ENCODE assay signal across 16 cellular contexts in the genomic region with DNA sequence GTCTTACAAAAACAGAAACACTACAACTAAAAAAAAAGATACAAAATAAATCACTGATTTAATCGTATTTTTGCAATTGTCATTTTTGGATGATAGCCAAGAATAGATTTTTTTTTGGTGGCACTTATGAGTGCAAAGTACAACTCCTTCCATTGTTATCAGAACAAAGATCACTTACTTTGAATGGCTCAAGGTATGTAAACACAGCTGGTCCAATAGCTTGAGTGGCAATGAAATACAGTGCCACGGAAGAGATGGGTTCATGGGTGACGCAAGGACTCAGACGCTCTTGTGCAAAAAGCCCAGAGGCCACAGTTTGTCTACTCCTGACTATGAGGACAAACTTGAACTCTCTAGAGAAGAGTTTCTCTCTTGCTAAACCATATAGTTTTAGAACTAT.
DNase-seq lines count a peak whose midpoint lies in the region; ATAC-seq, FAIRE-seq and TF ChIP-seq lines count a peak whose summit lies in the region.
"Had no signal": no experiment of that assay in that cellular context is flagged by ENCODE, and none has a peak within 500 bp of the region (broad histone marks: within the 10 kb centered on the region; RNA-seq: fewer than 3 reads in every experiment).

No MANE protein-coding gene starts in this region.

- H4K20me1 ChIP-seq in HepG2 (ENCODE audit: insufficient read depth, low read length) = no peaks in the 10 kb centered on the region

- TF ChIP-seq EP300 in HepG2 (IDR thresholded peaks at IDR 0.05; ENCODE audit: low read depth in 2 of 2, low read length in 2 of 2) (peak in 1 of 2 experiments; percentile 30; a peak in 1 of 4 replicates), HepG2 (CRISPR knock-in tag; IDR thresholded peaks at IDR 0.05; ENCODE audit: borderline replicate concordance) (no peak)

- in situ Hi-C loops in HepG2 (cut with HindIII; ENCODE audit: extremely low pct_ligation_motif_present, low pct_unique_long_range_greater_than_20kb) = no loop called here

- POLR2A ChIA-PET in HepG2 (lab: Yijun Ruan, JAX) = no interaction called here

- no peak for FAIRE-seq in HepG2 (lab: Jason Lieb, UNC)
- FAIRE-seq: endometrium had no signal

- no peak for TF ChIP-seq CTCF in HepG2 (CRISPR knock-in tag; IDR thresholded peaks at IDR 0.05)
- TF ChIP-seq CTCF in left ventricle myocardium inferior (IDR thresholded peaks at IDR 0.05; ENCODE audit: borderline replicate concordance) = no peak

- CTCF ChIA-PET in HepG2 (lab: Yijun Ruan, JAX; ENCODE audit: low intra/inter-chr PET ratio, low total read pairs) = no interaction called here

- H3K27ac ChIP-seq in HepG2 (ENCODE audit: extremely low read length, insufficient read depth, low read length) (no peak overlapping the region), left ventricle myocardium inferior (replicated peaks) (no peak overlapping the region)
- H3K27ac ChIP-seq: gastroesophageal sphincter, neural progenitor cell had no signal

- no peak for TF ChIP-seq POLR2A in HepG2 (IDR thresholded peaks at IDR 0.05; ENCODE audit: insufficient read depth in 1 of 2, low read depth in 2 of 2, low read length in 2 of 2)

- H3K4me2 ChIP-seq in HepG2 (ENCODE audit: low read depth, low read length) = no peak overlapping the region
- H3K4me2 ChIP-seq: neural progenitor cell had no signal

- no peak overlapping the region for H3K4me3 ChIP-seq in HepG2 (replicated peaks in 1 of 3; ENCODE audit: insufficient read depth in 1 of 3, low read depth in 2 of 3, low read length in 3 of 3)
- no peak overlapping the region for H3K4me3 ChIP-seq in left ventricle myocardium inferior
- H3K4me3 ChIP-seq: gastroesophageal sphincter, neural progenitor cell had no signal

- no peaks in the 10 kb centered on the region for H3K9me3 ChIP-seq in HepG2 (ENCODE audit: low read length)
- no peaks in the 10 kb centered on the region for H3K9me3 ChIP-seq in left ventricle myocardium inferior (replicated peaks)
- H3K9me3 ChIP-seq: gastroesophageal sphincter had no signal

- 2% methylated on average over 4 of the region's 4 CpGs for WGBS in HepG2 (ENCODE audit: low lambda C conversion rate)

- H3K4me1 ChIP-seq in HepG2 (ENCODE audit: insufficient read depth, low read length) = 0 out of 2 replicates have a peak, but pooled peaks cover 4% of the 10 kb centered on the region
- H3K4me1 ChIP-seq in left ventricle myocardium inferior = no peaks in the 10 kb centered on the region
- H3K4me1 ChIP-seq: gastroesophageal sphincter had no signal

- BruUV-seq in HepG2 (replicated peaks; lab: Mats Ljungman, UMichigan) = no TSS peak

- intact Hi-C loops in HepG2 (cut with micrococcal nuclease; ENCODE audit: unreplicated experiment) (no loop called here), left ventricle myocardium inferior (cut with micrococcal nuclease) (no loop called here)

- no peak overlapping the region for H2AFZ ChIP-seq in HepG2 (ENCODE audit: low read length)
- H2AFZ ChIP-seq: neural progenitor cell had no signal

- H3K36me3 ChIP-seq in HepG2 (replicated peaks in 1 of 2; ENCODE audit: control insufficient read depth in 1 of 2, insufficient read depth in 2 of 2, low read length in 2 of 2) (no peaks in the 10 kb centered on the region), left ventricle myocardium inferior (no peaks in the 10 kb centered on the region)
- H3K36me3 ChIP-seq: gastroesophageal sphincter, neural progenitor cell had no signal

- DNase-seq in DMS53 treated with DMSO at 0.1 percent for 48 hours (lab: John Stamatoyannopoulos, UW; ENCODE audit: unreplicated experiment) (peak; percentile 87), NCI-H187 (lab: John Stamatoyannopoulos, UW) (peak; percentile 75 to 80), NCI-H774 (lab: John Stamatoyannopoulos, UW) (peak; percentile 92), HepG2 (ENCODE audit: low spot score) (peak; percentile 68), ureter (ENCODE audit: low spot score) (no peak), left ventricle myocardium inferior (no peak)
- DNase-seq: activated CD8-positive, alpha-beta T cell treated with anti-CD3 and anti-CD28 coated beads for 36 hours; H7; NCI-H1694; right cardiac atrium; stimulated activated CD4-positive, alpha-beta T cell treated with anti-CD3 and anti-CD28 coated beads, Interleukin-1b, Interleukin-23, amount 100 ng/mL, for 48 hours had no signal

- TF ChIP-seq RAD21 in HepG2 (CRISPR knock-in tag; IDR thresholded peaks at IDR 0.05) = no peak

- H3K27me3 ChIP-seq in HepG2 (ENCODE audit: control insufficient read depth in 1 of 2, insufficient read depth in 2 of 2, low read length in 2 of 2) = no peaks in the 10 kb centered on the region
- H3K27me3 ChIP-seq in left ventricle myocardium inferior (ENCODE audit: low read depth) = peaks cover 21% of the 10 kb centered on the region
- H3K27me3 ChIP-seq: gastroesophageal sphincter, neural progenitor cell had no signal

- H3K9ac ChIP-seq in HepG2 (ENCODE audit: insufficient read depth, low read depth, low read length) = no peak overlapping the region
- H3K9ac ChIP-seq: neural progenitor cell had no signal

- no peaks in the 10 kb centered on the region for H3K79me2 ChIP-seq in HepG2 (ENCODE audit: insufficient read depth, low read length)

- ATAC-seq in HepG2 (peak; percentile 81), GM19397 (IDR thresholded peaks at IDR 0.05; ENCODE audit: unreplicated experiment) (no peak), HG02623 (IDR thresholded peaks at IDR 0.05; ENCODE audit: unreplicated experiment) (no peak)
- ATAC-seq: activated CD8-positive, alpha-beta T cell treated with anti-CD3 and anti-CD28 coated beads for 36 hours; gastroesophageal sphincter; right cardiac atrium had no signal

TF ChIP-seq in HepG2, 621 proteins besides CTCF, POLR2A, EP300 and RAD21 (continues in another document):
- TF ChIP-seq ZNF432 (CRISPR knock-in tag; IDR thresholded peaks at IDR 0.05; ENCODE audit: borderline replicate concordance) (no peak), HNF4G (IDR thresholded peaks at IDR 0.05; ENCODE audit: borderline replicate concordance, low read depth, low read length) (peak; percentile 42; the same call in 1 of the 2 replicates), HNF4G (CRISPR knock-in tag; IDR thresholded peaks at IDR 0.05; ENCODE audit: borderline replicate concordance, low read depth) (no peak), JDP2 (CRISPR knock-in tag; IDR thresholded peaks at IDR 0.05; ENCODE audit: borderline replicate concordance) (no peak), TBX2 (CRISPR knock-in tag; IDR thresholded peaks at IDR 0.05; ENCODE audit: borderline replicate concordance) (no peak), HNF4A (CRISPR knock-in tag; IDR thresholded peaks at IDR 0.05) (peak; percentile 88), CEBPG (CRISPR knock-in tag; IDR thresholded peaks at IDR 0.05) (peak; percentile 56), RNF219 (CRISPR knock-in tag; IDR thresholded peaks at IDR 0.05) (no peak), JUNB (CRISPR knock-in tag; IDR thresholded peaks at IDR 0.05; ENCODE audit: borderline replicate concordance) (no peak), TBL1XR1 (IDR thresholded peaks at IDR 0.05; ENCODE audit: borderline replicate concordance, low read length, partially characterized antibody) (peak; percentile 82)
- TF ChIP-seq, protein P1, sequence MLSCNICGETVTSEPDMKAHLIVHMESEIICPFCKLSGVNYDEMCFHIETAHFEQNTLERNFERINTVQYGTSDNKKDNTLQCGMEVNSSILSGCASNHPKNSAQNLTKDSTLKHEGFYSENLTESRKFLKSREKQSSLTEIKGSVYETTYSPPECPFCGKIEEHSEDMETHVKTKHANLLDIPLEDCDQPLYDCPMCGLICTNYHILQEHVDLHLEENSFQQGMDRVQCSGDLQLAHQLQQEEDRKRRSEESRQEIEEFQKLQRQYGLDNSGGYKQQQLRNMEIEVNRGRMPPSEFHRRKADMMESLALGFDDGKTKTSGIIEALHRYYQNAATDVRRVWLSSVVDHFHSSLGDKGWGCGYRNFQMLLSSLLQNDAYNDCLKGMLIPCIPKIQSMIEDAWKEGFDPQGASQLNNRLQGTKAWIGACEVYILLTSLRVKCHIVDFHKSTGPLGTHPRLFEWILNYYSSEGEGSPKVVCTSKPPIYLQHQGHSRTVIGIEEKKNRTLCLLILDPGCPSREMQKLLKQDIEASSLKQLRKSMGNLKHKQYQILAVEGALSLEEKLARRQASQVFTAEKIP (CRISPR knock-in tag; IDR thresholded peaks at IDR 0.05; ENCODE audit: borderline replicate concordance) = no peak

Comparison
In these comparisons a context has a peak if more than half of its experiments do, and no peak if none do; other contexts are left out.
1. DNase-seq: peak in DMS53 treated with DMSO at 0.1 percent for 48 hours (single experiment), NCI-H187 (2 of 2), NCI-H774 (single experiment) and HepG2 (single experiment); none in ureter (single experiment) and left ventricle myocardium inferior (single experiment).